Comparison of ENCODE assay signal across 10 cellular contexts in the genomic region with DNA sequence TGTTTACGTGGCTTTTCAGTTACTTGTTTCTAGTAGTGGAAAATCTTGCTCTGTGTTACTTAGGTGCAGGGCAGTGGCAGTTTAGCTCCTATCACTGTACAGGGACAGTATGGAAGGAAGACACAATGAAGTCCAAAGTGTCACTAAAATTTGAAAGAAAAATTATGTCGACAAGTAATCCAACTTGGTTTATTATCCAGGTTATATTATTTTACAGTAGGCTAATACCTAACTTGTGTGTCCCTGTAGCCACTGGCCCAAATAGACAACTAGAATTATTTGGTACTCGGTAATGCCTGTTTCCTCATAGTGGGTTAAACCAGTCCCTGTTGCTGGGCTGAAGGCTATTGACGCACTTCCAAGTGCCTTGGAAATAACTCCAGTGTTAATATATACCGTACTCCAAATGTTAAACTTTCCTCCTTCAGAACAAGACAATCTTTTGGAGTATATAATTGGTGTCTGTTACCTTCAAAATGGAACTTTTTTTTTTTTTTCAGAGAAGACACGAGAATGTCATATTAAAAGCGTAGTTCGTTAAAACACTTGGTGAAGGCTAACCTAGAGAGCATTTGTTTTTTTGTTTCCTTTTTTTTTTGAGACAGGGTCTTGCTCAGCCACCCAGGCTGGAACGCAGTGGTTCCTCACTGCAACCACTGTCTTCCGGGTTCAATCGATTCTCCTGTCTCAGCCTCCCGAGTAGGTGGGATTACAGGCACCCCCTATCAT. TPM values are rescaled to one million over a fixed set of nuclear protein-coding genes. Genes with fewer than 3 reads are reported as not detected.
DNase-seq lines count a peak whose midpoint lies in the region; ATAC-seq and TF ChIP-seq lines count a peak whose summit lies in the region.
"Had no signal": no experiment of that assay in that cellular context is flagged by ENCODE, and none has a peak within 500 bp of the region (broad histone marks: within the 10 kb centered on the region; RNA-seq: fewer than 3 reads in every experiment).

No MANE protein-coding gene starts in this region.

- peaks cover 67% of the 10 kb centered on the region for H3K4me1 ChIP-seq in OCI-LY7 (ENCODE audit: insufficient read depth, low read length, poor library complexity, severe bottlenecking)

- POLR2A ChIA-PET in activated CD4-positive, alpha-beta T cell treated with anti-CD3 and anti-CD28 coated beads for 36 hours (lab: Charles Lee) = no interaction called here
- POLR2A ChIA-PET in OCI-LY7 (lab: Charles Lee) = no interaction called here

- H3K4me1 Mint-ChIP-seq in activated CD4-positive, alpha-beta T cell treated with anti-CD3 and anti-CD28 coated beads for 36 hours = peaks cover 63% of the 10 kb centered on the region
- H3K4me1 Mint-ChIP-seq in effector memory CD8-positive, alpha-beta T cell (ENCODE audit: low read depth in 2 of 2) = peaks cover 60 to 83% of the 10 kb centered on the region in 2 donors
- H3K4me1 Mint-ChIP-seq in progenitor cell of endocrine pancreas (ENCODE audit: low read depth) = peaks cover 34% of the 10 kb centered on the region

- H3K9me2 ChIP-seq in OCI-LY7 (ENCODE audit: insufficient read depth, low read length) = no peaks in the 10 kb centered on the region

- no peaks in the 10 kb centered on the region for H3K27me3 Mint-ChIP-seq in activated CD4-positive, alpha-beta T cell treated with anti-CD3 and anti-CD28 coated beads for 36 hours
- no peaks in the 10 kb centered on the region for H3K27me3 Mint-ChIP-seq in effector memory CD8-positive, alpha-beta T cell
- H3K27me3 Mint-ChIP-seq in progenitor cell of endocrine pancreas = no peaks in the 10 kb centered on the region

- intact Hi-C loops in activated CD4-positive, alpha-beta T cell treated with anti-CD3 and anti-CD28 coated beads for 36 hours (cut with DNase I, micrococcal nuclease) = loop anchor here in 1 of 2 experiments (5.0 to 10.0 kb wide), 3 partner anchors 67 to 1126 kb away; no protein-coding TSS in a partner anchor
- intact Hi-C loops in OCI-LY7 (cut with micrococcal nuclease; ENCODE audit: unreplicated experiment) = no loop called here

- H4K20me1 ChIP-seq in OCI-LY7 (ENCODE audit: insufficient read depth, low read length) = peaks cover 37% of the 10 kb centered on the region; the same call in 1 of the 2 replicates

- peak overlapping the region; percentile 84 for H3K4me2 ChIP-seq in OCI-LY7 (ENCODE audit: low read length)

- H3K4me3 Mint-ChIP-seq in activated CD4-positive, alpha-beta T cell treated with anti-CD3 and anti-CD28 coated beads for 36 hours = peak overlapping the region; percentile 91
- peak overlapping the region; percentile 77 to 94 for H3K4me3 Mint-ChIP-seq in effector memory CD8-positive, alpha-beta T cell
- H3K4me3 Mint-ChIP-seq in progenitor cell of endocrine pancreas (ENCODE audit: low read depth) = peak overlapping the region; percentile 15

- H3K9me3 Mint-ChIP-seq in activated CD4-positive, alpha-beta T cell treated with anti-CD3 and anti-CD28 coated beads for 36 hours (ENCODE audit: low read depth) = no peaks in the 10 kb centered on the region
- H3K9me3 Mint-ChIP-seq in effector memory CD8-positive, alpha-beta T cell = no peaks in the 10 kb centered on the region
- no peaks in the 10 kb centered on the region for H3K9me3 Mint-ChIP-seq in progenitor cell of endocrine pancreas (ENCODE audit: low read depth)

- H3K27ac ChIP-seq in OCI-LY7 (ENCODE audit: low read depth, low read length, poor library complexity, severe bottlenecking) (no peak overlapping the region), caudate nucleus (ENCODE audit: low read depth, low read length) (no peak overlapping the region)

- H3K79me2 ChIP-seq in OCI-LY7 (ENCODE audit: insufficient read depth, low read depth, low read length) = peaks cover 72% of the 10 kb centered on the region; the same call in 1 of the 2 replicates

- TF ChIP-seq CTCF in OCI-LY7 (conservative IDR thresholded peaks at IDR 0.05; ENCODE audit: low read length) (no peak), progenitor cell of endocrine pancreas (IDR thresholded peaks at IDR 0.05; ENCODE audit: unreplicated experiment) (no peak)

- no peak for ATAC-seq in activated CD4-positive, alpha-beta T cell treated with anti-CD3 and anti-CD28 coated beads for 36 hours
- no peak for ATAC-seq in effector memory CD8-positive, alpha-beta T cell (replicated peaks)
- ATAC-seq in HG03342 (IDR thresholded peaks at IDR 0.05; ENCODE audit: unreplicated experiment) = no peak

- peak overlapping the region; percentile 100 for H3K27ac Mint-ChIP-seq in activated CD4-positive, alpha-beta T cell treated with anti-CD3 and anti-CD28 coated beads for 36 hours
- peak overlapping the region in 1 of 2 donors; percentile 100 for H3K27ac Mint-ChIP-seq in effector memory CD8-positive, alpha-beta T cell
- no peak overlapping the region for H3K27ac Mint-ChIP-seq in progenitor cell of endocrine pancreas

- H3K9me3 ChIP-seq in OCI-LY7 (ENCODE audit: low read length) = no peaks in the 10 kb centered on the region

- no peak overlapping the region for H2AFZ ChIP-seq in OCI-LY7 (ENCODE audit: low read length)

- BruUV-seq in OCI-LY7 (replicated peaks; lab: Mats Ljungman, UMichigan) = no TSS peak

- H3K36me3 Mint-ChIP-seq in activated CD4-positive, alpha-beta T cell treated with anti-CD3 and anti-CD28 coated beads for 36 hours (ENCODE audit: low read depth) = peaks cover 79% of the 10 kb centered on the region
- H3K36me3 Mint-ChIP-seq in effector memory CD8-positive, alpha-beta T cell (ENCODE audit: insufficient read depth) = peaks cover 49% of the 10 kb centered on the region
- H3K36me3 Mint-ChIP-seq in progenitor cell of endocrine pancreas (ENCODE audit: insufficient read depth) = peaks cover 7% of the 10 kb centered on the region

- H3K36me3 ChIP-seq in OCI-LY7 (ENCODE audit: insufficient read depth, low read length) = no peaks in the 10 kb centered on the region

- CTCF ChIA-PET in activated CD4-positive, alpha-beta T cell treated with anti-CD3 and anti-CD28 coated beads for 36 hours (lab: Charles Lee) = no interaction called here
- CTCF ChIA-PET in OCI-LY7 (lab: Charles Lee; ENCODE audit: unreplicated experiment) = no interaction called here

- DNase-seq in activated CD4-positive, alpha-beta T cell treated with anti-CD3 and anti-CD28 coated beads for 36 hours = no peak
- DNase-seq in activated CD4-positive, alpha-beta T cell treated with anti-CD3 and anti-CD28 coated beads, Interleukin-2, amount 50 U/mL, for 1 hour = no peak
- DNase-seq in OCI-LY7 (ENCODE audit: low spot score) (no peak), progenitor cell of endocrine pancreas (ENCODE audit: low spot score, unreplicated experiment) (no peak), caudate nucleus (lab: John Stamatoyannopoulos, UW) (no peak), Ammon's horn (ENCODE audit: low spot score) (no peak)
- no peak for DNase-seq in effector memory CD8-positive, alpha-beta T cell
- DNase-seq: ACHN, SHP77 had no signal

- peak overlapping the region; percentile 79 for H3K4me3 ChIP-seq in OCI-LY7 (ENCODE audit: low read depth, low read length, poor library complexity, severe bottlenecking)

RNA-seq across cellular contexts. Expression of a gene that starts 4.7 kb away (rescaled TPM):
- 10 to 100 TPM; 43.0 to 48.6 TPM for total RNA-seq in activated CD4-positive, alpha-beta T cell treated with anti-CD3 and anti-CD28 coated beads for 36 hours
- 18.4 and 19.0 TPM in 2 replicates for total RNA-seq in OCI-LY7 (2014; rRNA removed; shearing (Covaris generic))
- 19.5 and 21.0 TPM in 2 replicates for total RNA-seq in OCI-LY7 (2022)
- 60.9 and 65.6 TPM in 2 replicates for total RNA-seq in progenitor cell of endocrine pancreas

Comparison
In these comparisons a context has a peak if more than half of its experiments do, and no peak if none do; other contexts are left out.
1. H3K4me3 Mint-ChIP-seq: peak in every context shown above with its lines; median percentile 91 in activated CD4-positive, alpha-beta T cell treated with anti-CD3 and anti-CD28 coated beads for 36 hours; 86 in effector memory CD8-positive, alpha-beta T cell; 15 in progenitor cell of endocrine pancreas.